Comparison of ENCODE assay signal across 12 cellular contexts in the genomic region with DNA sequence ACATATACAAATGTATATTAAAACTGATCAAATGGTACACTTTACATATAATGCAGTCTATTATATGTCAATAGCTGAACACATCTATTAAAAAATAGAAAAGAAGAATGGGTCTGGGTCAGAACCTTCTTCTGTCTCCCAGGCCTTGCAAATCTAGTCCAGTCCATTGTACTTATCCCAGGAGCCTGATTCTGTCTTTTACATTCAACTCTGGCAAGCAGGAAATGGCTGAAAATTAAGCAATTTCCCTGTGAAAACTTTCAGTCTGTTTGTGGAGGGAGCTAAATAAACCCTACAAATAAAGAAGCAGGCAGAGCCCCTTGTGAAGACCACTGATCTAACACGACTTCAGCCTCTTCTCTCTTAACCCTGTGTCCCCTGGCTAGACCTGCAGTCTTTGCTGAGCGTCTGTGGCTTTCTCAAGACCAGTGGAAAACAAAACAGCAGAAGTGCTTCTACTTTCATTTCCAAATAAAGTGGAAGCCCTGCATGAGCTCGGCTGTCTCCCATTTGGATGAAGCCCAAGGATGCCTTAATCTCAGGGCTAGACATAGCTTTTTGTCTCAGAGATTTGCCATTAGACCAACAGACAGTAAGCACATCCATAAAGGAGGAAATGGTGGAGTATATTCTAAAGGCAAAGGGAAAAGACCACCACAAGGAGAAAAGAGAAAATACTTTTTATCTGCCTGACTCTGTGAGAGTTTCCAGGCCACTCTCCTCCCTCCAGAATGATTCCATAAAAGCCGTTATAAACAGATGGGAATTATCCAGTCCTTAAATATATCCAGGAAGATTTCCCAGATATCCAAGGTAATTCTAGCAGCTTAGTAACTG. TPM values are rescaled to one million over a fixed set of nuclear protein-coding genes. Genes with fewer than 3 reads are reported as not detected.
A peak's percentile ranks its signal among the peaks of the same experiment; 100 is the strongest.
DNase-seq lines count a peak whose midpoint lies in the region; ATAC-seq, FAIRE-seq and TF ChIP-seq lines count a peak whose summit lies in the region.
"Had no signal": no experiment of that assay in that cellular context is flagged by ENCODE, and none has a peak within 500 bp of the region (broad histone marks: within the 10 kb centered on the region; RNA-seq: fewer than 3 reads in every experiment).

No MANE protein-coding gene starts in this region.

- H3K27ac Mint-ChIP-seq in astrocyte (ENCODE audit: unreplicated experiment): no peak overlapping the region

- H3K4me1 ChIP-seq in astrocyte (ENCODE audit: insufficient read depth, low read length) (no peaks in the 10 kb centered on the region), stomach smooth muscle (ENCODE audit: control insufficient read depth, insufficient read depth, low read length) (peaks cover 16% of the 10 kb centered on the region)
- H3K4me1 ChIP-seq: SJSA1 had no signal

- H3K4me1 Mint-ChIP-seq in astrocyte (ENCODE audit: low read depth, unreplicated experiment): peaks cover 9% of the 10 kb centered on the region

- FAIRE-seq in astrocyte (lab: Jason Lieb, UNC): peak; percentile 52

- DNase-seq in NCI-H2171 treated with DMSO at 0.1 percent for 48 hours (lab: John Stamatoyannopoulos, UW) (peak; percentile 42), NCI-H2171 (lab: John Stamatoyannopoulos, UW) (no peak), astrocyte (ENCODE audit: low read depth) (no peak), iris pigment epithelial cell (ENCODE audit: low read depth) (peak; percentile 72), NCI-H526 treated with DMSO at 0.1 percent for 48 hours (lab: John Stamatoyannopoulos, UW) (no peak), Ammon's horn (ENCODE audit: low spot score) (no peak)
- DNase-seq: activated CD8-positive, alpha-beta memory T cell treated with anti-CD3 and anti-CD28 coated beads, Interleukin-2, amount 50 U/mL, for 4 hours; kidney glomerular epithelial cell; NCI-H1105 treated with DMSO at 0.1 percent for 48 hours had no signal

- H3K27me3 ChIP-seq in astrocyte (ENCODE audit: insufficient read depth, low read length): no peaks in the 10 kb centered on the region
- H3K27me3 ChIP-seq in stomach smooth muscle (ENCODE audit: control insufficient read depth in 1 of 2, insufficient read depth in 2 of 2, low read length in 2 of 2): no peaks in the 10 kb centered on the region
- H3K27me3 ChIP-seq: SJSA1 had no signal

- H3K36me3 Mint-ChIP-seq in astrocyte (ENCODE audit: low read depth, unreplicated experiment): no peaks in the 10 kb centered on the region

- ATAC-seq in HG03378 (IDR thresholded peaks at IDR 0.05; ENCODE audit: unreplicated experiment): no peak

- H3K9me3 Mint-ChIP-seq in astrocyte (ENCODE audit: unreplicated experiment): peaks cover 2% of the 10 kb centered on the region

- H3K36me3 ChIP-seq in astrocyte (ENCODE audit: insufficient read depth, low read length) (no peaks in the 10 kb centered on the region), stomach smooth muscle (ENCODE audit: control insufficient read depth in 2 of 2, insufficient read depth in 2 of 2, low read length in 2 of 2) (no peaks in the 10 kb centered on the region)
- H3K36me3 ChIP-seq: SJSA1 had no signal

- H3K27me3 Mint-ChIP-seq in astrocyte (ENCODE audit: low read depth, unreplicated experiment): peaks cover 21% of the 10 kb centered on the region

- H3K27ac ChIP-seq in astrocyte (ENCODE audit: low read depth, low read length) (peak overlapping the region; percentile 20), stomach smooth muscle (ENCODE audit: low read length) (peak overlapping the region; percentile 81)
- H3K27ac ChIP-seq: SJSA1 had no signal

- no peaks in the 10 kb centered on the region for H3K9me3 ChIP-seq in astrocyte (ENCODE audit: insufficient read depth, low read depth, low read length)
- no peaks in the 10 kb centered on the region for H3K9me3 ChIP-seq in stomach smooth muscle (ENCODE audit: control insufficient read depth in 2 of 2, low read length in 2 of 2)
- H3K9me3 ChIP-seq: SJSA1 had no signal

- no peak for TF ChIP-seq CTCF in astrocyte (IDR thresholded peaks at IDR 0.05; ENCODE audit: insufficient read depth, low read depth, low read length)

- H3K4me3 ChIP-seq in astrocyte (ENCODE audit: insufficient read depth, low read depth, low read length) (no peak overlapping the region), stomach smooth muscle (ENCODE audit: low read length in 2 of 2) (peak overlapping the region; percentile 49 to 52)
- H3K4me3 ChIP-seq: SJSA1 had no signal

- H3K9ac ChIP-seq in astrocyte (ENCODE audit: low read length): peak overlapping the region; percentile 42
- peak overlapping the region; percentile 29 to 66 for H3K9ac ChIP-seq in stomach smooth muscle (ENCODE audit: low read length in 2 of 2)

- no peaks in the 10 kb centered on the region for H4K20me1 ChIP-seq in astrocyte (ENCODE audit: insufficient read depth, low read length)

- H3K79me2 ChIP-seq in astrocyte (ENCODE audit: insufficient read depth, low read length): no peaks in the 10 kb centered on the region

- H2AFZ ChIP-seq in astrocyte (ENCODE audit: low read depth, low read length): peak overlapping the region; percentile 22

- H3K4me2 ChIP-seq in astrocyte (ENCODE audit: low read length): peak overlapping the region; percentile 48

- H3K4me3 Mint-ChIP-seq in astrocyte (ENCODE audit: unreplicated experiment): no peak overlapping the region

RNA-seq across cellular contexts. Expression of gene CRACR2A, which starts 48.2 kb away (rescaled TPM):
- total RNA-seq in astrocyte: 0.96 and 1.5 TPM in 2 replicates

Comparison
In these comparisons a context has a peak if more than half of its experiments do, and no peak if none do; other contexts are left out.
1. DNase-seq: peak in NCI-H2171 treated with DMSO at 0.1 percent for 48 hours (single experiment) and iris pigment epithelial cell (single experiment); none in NCI-H2171 (single experiment), astrocyte (single experiment), NCI-H526 treated with DMSO at 0.1 percent for 48 hours (single experiment) and Ammon's horn (single experiment).